ENCODE assay signal across 1 cellular context in the genomic region with DNA sequence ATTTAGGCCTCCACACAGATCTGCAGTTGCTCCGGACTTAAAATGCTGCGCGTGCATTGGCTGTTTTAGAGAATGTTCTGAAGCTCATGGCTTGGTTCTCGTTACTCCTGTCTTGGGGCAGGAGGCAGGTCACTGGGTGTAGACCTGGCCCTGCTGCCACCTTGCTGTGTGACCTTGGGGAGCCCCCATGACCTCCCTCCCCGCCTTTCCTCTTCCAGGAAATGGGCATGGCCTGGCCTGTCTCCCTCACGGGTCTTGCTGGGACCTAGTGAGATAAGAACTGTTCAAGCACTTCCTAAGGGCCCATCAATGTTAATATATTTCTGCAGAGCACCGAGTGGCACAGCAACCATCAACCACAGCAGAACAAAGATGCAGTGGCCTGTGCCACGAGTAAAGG.
TF ChIP-seq lines count a peak whose summit lies in the region.

No MANE protein-coding gene starts in this region.

TF ChIP-seq in endothelial cell of umbilical vein, 7 proteins besides CTCF, POLR2A, EP300 and RAD21 (continued from another document):
- TF ChIP-seq GATA2 (IDR thresholded peaks at IDR 0.05; ENCODE audit: insufficient read depth, insufficient read length, low read depth, low read length) (peak; percentile 36), EZH2 (IDR thresholded peaks at IDR 0.05; ENCODE audit: borderline replicate concordance, low read depth, low read length, severe bottlenecking) (no peak)
- TF ChIP-seq, protein P1, sequence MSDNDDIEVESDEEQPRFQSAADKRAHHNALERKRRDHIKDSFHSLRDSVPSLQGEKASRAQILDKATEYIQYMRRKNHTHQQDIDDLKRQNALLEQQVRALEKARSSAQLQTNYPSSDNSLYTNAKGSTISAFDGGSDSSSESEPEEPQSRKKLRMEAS (IDR thresholded peaks at IDR 0.05; ENCODE audit: insufficient read depth, insufficient read length), result no peak
